Comparison of ENCODE assay signal across 2 cellular contexts in the genomic region with DNA sequence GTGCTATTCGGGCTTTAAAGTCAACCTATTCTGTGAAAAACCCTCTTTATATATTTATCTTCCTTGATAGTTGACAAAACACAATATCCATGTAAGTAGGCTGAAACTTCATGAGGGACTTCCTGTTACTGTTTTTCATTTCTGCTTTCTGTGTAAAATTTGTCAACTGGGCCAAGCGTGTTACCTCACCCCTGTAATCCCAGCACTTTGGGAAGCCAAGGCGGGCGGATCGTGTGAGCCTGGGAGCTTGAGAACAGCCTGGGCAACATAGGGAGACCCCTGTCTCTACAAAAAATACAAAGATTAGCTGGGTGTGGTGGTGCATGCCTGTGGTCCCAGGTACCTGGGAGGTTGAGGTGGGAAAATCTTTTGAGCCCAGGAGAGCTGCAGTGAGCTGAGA.
TF ChIP-seq lines count a peak whose summit lies in the region.

No MANE protein-coding gene starts in this region.

TF ChIP-seq in GM23338, 12 proteins besides CTCF, POLR2A, EP300 and RAD21:
- TF ChIP-seq ETS1 (IDR thresholded peaks at IDR 0.05) (no peak), JUNB (IDR thresholded peaks at IDR 0.05; ENCODE audit: unreplicated experiment) (no peak), ZNF114 (CRISPR knock-in tag; IDR thresholded peaks at IDR 0.05) (no peak), EZH2 (IDR thresholded peaks at IDR 0.05; ENCODE audit: low read depth, unreplicated experiment) (no peak), EZH2phosphoT487 (IDR thresholded peaks at IDR 0.05; ENCODE audit: unreplicated experiment) (no peak), REST (IDR thresholded peaks at IDR 0.05; ENCODE audit: unreplicated experiment) (no peak)
- TF ChIP-seq, protein P1, sequence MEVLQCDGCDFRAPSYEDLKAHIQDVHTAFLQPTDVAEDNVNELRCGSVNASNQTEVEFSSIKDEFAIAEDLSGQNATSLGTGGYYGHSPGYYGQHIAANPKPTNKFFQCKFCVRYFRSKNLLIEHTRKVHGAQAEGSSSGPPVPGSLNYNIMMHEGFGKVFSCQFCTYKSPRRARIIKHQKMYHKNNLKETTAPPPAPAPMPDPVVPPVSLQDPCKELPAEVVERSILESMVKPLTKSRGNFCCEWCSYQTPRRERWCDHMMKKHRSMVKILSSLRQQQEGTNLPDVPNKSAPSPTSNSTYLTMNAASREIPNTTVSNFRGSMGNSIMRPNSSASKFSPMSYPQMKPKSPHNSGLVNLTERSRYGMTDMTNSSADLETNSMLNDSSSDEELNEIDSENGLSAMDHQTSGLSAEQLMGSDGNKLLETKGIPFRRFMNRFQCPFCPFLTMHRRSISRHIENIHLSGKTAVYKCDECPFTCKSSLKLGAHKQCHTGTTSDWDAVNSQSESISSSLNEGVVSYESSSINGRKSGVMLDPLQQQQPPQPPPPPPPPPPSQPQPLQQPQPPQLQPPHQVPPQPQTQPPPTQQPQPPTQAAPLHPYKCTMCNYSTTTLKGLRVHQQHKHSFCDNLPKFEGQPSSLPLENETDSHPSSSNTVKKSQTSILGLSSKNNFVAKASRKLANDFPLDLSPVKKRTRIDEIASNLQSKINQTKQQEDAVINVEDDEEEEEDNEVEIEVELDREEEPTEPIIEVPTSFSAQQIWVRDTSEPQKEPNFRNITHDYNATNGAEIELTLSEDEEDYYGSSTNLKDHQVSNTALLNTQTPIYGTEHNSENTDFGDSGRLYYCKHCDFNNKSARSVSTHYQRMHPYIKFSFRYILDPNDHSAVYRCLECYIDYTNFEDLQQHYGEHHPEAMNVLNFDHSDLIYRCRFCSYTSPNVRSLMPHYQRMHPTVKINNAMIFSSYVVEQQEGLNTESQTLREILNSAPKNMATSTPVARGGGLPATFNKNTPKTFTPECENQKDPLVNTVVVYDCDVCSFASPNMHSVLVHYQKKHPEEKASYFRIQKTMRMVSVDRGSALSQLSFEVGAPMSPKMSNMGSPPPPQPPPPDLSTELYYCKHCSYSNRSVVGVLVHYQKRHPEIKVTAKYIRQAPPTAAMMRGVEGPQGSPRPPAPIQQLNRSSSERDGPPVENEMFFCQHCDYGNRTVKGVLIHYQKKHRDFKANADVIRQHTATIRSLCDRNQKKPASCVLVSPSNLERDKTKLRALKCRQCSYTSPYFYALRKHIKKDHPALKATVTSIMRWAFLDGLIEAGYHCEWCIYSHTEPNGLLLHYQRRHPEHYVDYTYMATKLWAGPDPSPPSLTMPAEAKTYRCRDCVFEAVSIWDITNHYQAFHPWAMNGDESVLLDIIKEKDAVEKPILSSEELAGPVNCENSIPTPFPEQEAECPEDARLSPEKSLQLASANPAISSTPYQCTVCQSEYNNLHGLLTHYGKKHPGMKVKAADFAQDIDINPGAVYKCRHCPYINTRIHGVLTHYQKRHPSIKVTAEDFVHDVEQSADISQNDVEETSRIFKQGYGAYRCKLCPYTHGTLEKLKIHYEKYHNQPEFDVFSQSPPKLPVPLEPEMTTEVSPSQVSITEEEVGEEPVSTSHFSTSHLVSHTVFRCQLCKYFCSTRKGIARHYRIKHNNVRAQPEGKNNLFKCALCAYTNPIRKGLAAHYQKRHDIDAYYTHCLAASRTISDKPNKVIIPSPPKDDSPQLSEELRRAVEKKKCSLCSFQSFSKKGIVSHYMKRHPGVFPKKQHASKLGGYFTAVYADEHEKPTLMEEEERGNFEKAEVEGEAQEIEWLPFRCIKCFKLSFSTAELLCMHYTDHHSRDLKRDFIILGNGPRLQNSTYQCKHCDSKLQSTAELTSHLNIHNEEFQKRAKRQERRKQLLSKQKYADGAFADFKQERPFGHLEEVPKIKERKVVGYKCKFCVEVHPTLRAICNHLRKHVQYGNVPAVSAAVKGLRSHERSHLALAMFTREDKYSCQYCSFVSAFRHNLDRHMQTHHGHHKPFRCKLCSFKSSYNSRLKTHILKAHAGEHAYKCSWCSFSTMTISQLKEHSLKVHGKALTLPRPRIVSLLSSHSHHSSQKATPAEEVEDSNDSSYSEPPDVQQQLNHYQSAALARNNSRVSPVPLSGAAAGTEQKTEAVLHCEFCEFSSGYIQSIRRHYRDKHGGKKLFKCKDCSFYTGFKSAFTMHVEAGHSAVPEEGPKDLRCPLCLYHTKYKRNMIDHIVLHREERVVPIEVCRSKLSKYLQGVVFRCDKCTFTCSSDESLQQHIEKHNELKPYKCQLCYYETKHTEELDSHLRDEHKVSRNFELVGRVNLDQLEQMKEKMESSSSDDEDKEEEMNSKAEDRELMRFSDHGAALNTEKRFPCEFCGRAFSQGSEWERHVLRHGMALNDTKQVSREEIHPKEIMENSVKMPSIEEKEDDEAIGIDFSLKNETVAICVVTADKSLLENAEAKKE (CRISPR knock-in tag; IDR thresholded peaks at IDR 0.05): no peak
TF ChIP-seq in GM23338: peak in this region for 0.

TF ChIP-seq in GM12878, 131 proteins besides CTCF, POLR2A, EP300 and RAD21 (continued from another document):
- TF ChIP-seq REST (IDR thresholded peaks at IDR 0.05; ENCODE audit: low read depth, low read length): no peak
TF ChIP-seq in GM12878: peak in this region for 1.
